8 cellular contexts compared by ENCODE assay signal in the genomic region with DNA sequence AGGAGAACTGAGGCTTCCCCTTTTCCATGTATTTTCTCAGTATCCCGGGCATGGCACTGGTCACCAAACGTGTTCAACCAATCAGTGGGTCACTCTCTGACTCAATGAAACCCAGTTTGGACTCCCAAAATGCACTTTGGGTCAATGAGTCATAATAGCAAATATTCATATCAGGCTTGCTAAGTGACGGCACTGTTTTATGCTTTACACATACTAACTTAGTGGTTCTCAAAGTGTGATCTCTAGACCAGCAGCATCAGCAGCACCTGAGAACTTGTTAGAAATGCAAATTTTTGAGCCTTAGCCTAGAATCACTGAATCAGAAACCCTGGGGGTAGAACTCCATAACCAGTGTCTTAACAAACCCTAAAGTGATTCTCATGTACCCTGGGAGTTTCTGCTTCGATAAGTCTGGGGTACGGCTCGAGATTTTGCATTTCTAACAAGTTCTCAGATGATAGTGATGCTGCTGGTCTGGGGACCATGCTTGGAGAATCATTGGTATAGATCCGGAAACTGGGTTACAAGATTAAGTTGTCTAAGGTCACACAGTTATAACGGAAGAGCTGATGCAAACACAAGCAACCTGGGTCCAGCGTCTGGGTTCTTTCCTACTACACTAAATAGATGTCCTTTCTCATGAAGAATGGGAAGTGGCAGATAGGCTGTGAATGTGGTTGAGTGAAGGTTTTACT. TPM values are rescaled to one million over a fixed set of nuclear protein-coding genes. Genes with fewer than 3 reads are reported as not detected.
A peak's percentile ranks its signal among the peaks of the same experiment; 100 is the strongest.
DNase-seq lines count a peak whose midpoint lies in the region; ATAC-seq and TF ChIP-seq lines count a peak whose summit lies in the region.

No MANE protein-coding gene starts in this region.

- no peaks in the 10 kb centered on the region for H3K36me3 ChIP-seq in colonic mucosa
- H3K36me3 ChIP-seq in body of pancreas (replicated peaks in 1 of 2; ENCODE audit: insufficient read depth in 1 of 2, low read depth in 2 of 2): no peaks in the 10 kb centered on the region

- TF ChIP-seq CTCF in GM13976 (IDR thresholded peaks at IDR 0.05; ENCODE audit: borderline replicate concordance, control extremely low read depth, extremely low read depth, insufficient read depth, missing control alignments) (no peak), colonic mucosa (IDR thresholded peaks at IDR 0.05) (no peak), body of pancreas (IDR thresholded peaks at IDR 0.05) (no peak)

- H3K9ac ChIP-seq in colonic mucosa (ENCODE audit: low read depth in 2 of 2, low read length in 2 of 2): no peak overlapping the region

- in situ Hi-C loops in GM13976 (cut with MboI; ENCODE audit: low sequenced_read_pairs, unreplicated experiment): no loop called here
- in situ Hi-C loops in KBM-7 (cut with MboI; ENCODE audit: low pct_unique_long_range_greater_than_20kb, low sequenced_read_pairs): no loop called here

- TF ChIP-seq POLR2A in body of pancreas (IDR thresholded peaks at IDR 0.05): no peak

- WGBS in body of pancreas, 2 donors: 73 to 79% methylated on average over 9 of the region's 9 CpGs

- H3K27ac ChIP-seq in colonic mucosa (peak overlapping the region; percentile 9), body of pancreas (no peak overlapping the region)

- intact Hi-C loops in colonic mucosa (cut with DNase I) (no loop called here), body of pancreas (cut with DNase I) (no loop called here)

- H3K27me3 ChIP-seq in colonic mucosa (no peaks in the 10 kb centered on the region), body of pancreas (no peaks in the 10 kb centered on the region)

- peak; percentile 50 for DNase-seq in GM13976 (ENCODE audit: low spot score)
- DNase-seq in colonic mucosa: no peak
- no peak for DNase-seq in mucosa of gallbladder (ENCODE audit: low spot score)
- DNase-seq in activated gamma-delta T cell (lab: John Stamatoyannopoulos, UW): no peak
- no peak for DNase-seq in KBM-7
- DNase-seq in body of pancreas: no peak

- H3K4me3 ChIP-seq in colonic mucosa (no peak overlapping the region), body of pancreas (no peak overlapping the region)

- H3K4me1 ChIP-seq in colonic mucosa (no peaks in the 10 kb centered on the region), body of pancreas (peaks cover 13% of the 10 kb centered on the region)

- ATAC-seq in GM19467 (IDR thresholded peaks at IDR 0.05; ENCODE audit: unreplicated experiment) (peak; percentile 58), HG03432 (IDR thresholded peaks at IDR 0.05; ENCODE audit: unreplicated experiment) (peak; percentile 70), body of pancreas (no peak)

- H3K9me3 ChIP-seq in colonic mucosa: no peaks in the 10 kb centered on the region
- H3K9me3 ChIP-seq in body of pancreas: no peaks in the 10 kb centered on the region

RNA-seq across cellular contexts. Expression of a gene that starts 35.6 kb away (rescaled TPM):
- 10 to 100 TPM; 19.3 to 37.6 TPM for total RNA-seq in colonic mucosa
- 39.4 TPM for total RNA-seq in mucosa of gallbladder
- 10 to 100 TPM; 20.0 to 22.7 TPM for total RNA-seq in body of pancreas
